7 cellular contexts compared by ENCODE assay signal in the genomic region with DNA sequence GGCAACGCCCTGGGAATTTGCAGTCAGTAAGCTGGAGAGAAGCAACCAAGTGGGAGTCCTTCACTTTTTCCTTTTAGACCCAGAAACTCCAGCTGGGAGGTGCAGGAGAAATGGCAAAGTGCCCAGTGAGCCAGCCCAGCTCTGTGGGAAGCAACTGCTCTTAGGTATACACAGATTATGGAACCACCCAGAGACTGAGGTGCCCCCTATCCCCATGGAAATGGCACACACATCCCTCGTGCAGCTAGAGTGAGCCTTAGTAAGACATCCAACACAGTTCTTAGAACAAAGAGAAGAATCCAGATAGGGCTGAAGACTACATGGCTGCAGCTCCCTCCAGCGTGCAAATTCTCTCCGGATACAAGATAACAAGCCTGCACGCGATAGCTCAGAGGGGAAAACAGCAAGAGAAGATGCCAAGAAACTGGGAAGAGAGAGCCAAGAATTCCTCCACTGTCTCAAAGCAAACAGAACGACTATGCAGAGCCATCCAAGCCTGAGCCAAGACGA. TPM values are rescaled to one million over a fixed set of nuclear protein-coding genes. Genes with fewer than 3 reads are reported as not detected.
DNase-seq lines count a peak whose midpoint lies in the region; ATAC-seq, FAIRE-seq and TF ChIP-seq lines count a peak whose summit lies in the region.

No MANE protein-coding gene starts in this region.

- H2AK5ac ChIP-seq in IMR-90 (ENCODE audit: low read depth, low read length) = peak overlapping the region; percentile 80; the same call in 1 of the 2 replicates

- TF ChIP-seq CTCF in IMR-90 (conservative IDR thresholded peaks at IDR 0.05; ENCODE audit: low read depth, low read length) (peak; percentile 40), body of pancreas (IDR thresholded peaks at IDR 0.05) (peak in 1 of 7 experiments; percentile 7), kidney (IDR thresholded peaks at IDR 0.05; ENCODE audit: borderline replicate concordance, extremely low read depth, insufficient read depth) (no peak)

- H4K8ac ChIP-seq in IMR-90 (ENCODE audit: low read depth in 2 of 2, low read length in 2 of 2) = peak overlapping the region in 1 of 2 experiments; percentile 63; a peak in 1 of 4 replicates

- H3K36me3 Mint-ChIP-seq in activated T-helper 2 cell treated with anti-CD3 and anti-CD28 coated beads, Interferon-gamma antibody, Interleukin-2, Interleukin-4, amounts not matched to agents 10 μg/mL and 5 μg/mL and 100 μg/mL, durations not matched to agents 14 hours and 24 hours and 36 hours (ENCODE audit: low read depth) = peaks cover 45% of the 10 kb centered on the region

- BruUV-seq in IMR-90 (replicated peaks; lab: Mats Ljungman, UMichigan) = no TSS peak

- H3K4me3 ChIP-seq in IMR-90 (ENCODE audit: insufficient read depth, low read depth, low read length) (no peak overlapping the region), body of pancreas (no peak overlapping the region), kidney (ENCODE audit: low read length in 2 of 2) (no peak overlapping the region)

- in situ Hi-C loops in IMR-90 (cut with MboI; ENCODE audit: low sequenced_read_pairs) = no loop called here

- H4K5ac ChIP-seq in IMR-90 (ENCODE audit: low read depth, low read length) = no peak overlapping the region; the same call in 1 of the 2 replicates

- TF ChIP-seq RAD21 in IMR-90 (IDR thresholded peaks at IDR 0.05; ENCODE audit: low read length) = peak; percentile 44

- peak overlapping the region; percentile 31 for H2AK9ac ChIP-seq in IMR-90 (replicated peaks; ENCODE audit: low read depth, low read length, poor library complexity)

- WGBS in IMR-90 (ENCODE audit: extremely low coverage in 2 of 2, insufficient read length in 1 of 2), 2 experiments = 0% methylated on average over 1 of the region's 8 CpGs; no CpG with 5 or more reads in 1 of the 2 experiments
- WGBS in body of pancreas, 2 donors = 6 to 11% methylated on average over 5 to 8 of the region's 8 CpGs

- H3K27me3 Mint-ChIP-seq in activated T-helper 2 cell treated with anti-CD3 and anti-CD28 coated beads, Interferon-gamma antibody, Interleukin-2, Interleukin-4, amounts not matched to agents 10 μg/mL and 5 μg/mL and 100 μg/mL, durations not matched to agents 14 hours and 24 hours and 36 hours (ENCODE audit: low read depth) = no peaks in the 10 kb centered on the region

- POLR2A ChIA-PET in IMR-90 (lab: Charles Lee; ENCODE audit: unreplicated experiment) = no interaction called here

- intact Hi-C loops in IMR-90 (cut with micrococcal nuclease) = loop anchor here (2.0 to 5.0 kb wide), 2 partner anchors 51 to 76 kb away; a partner anchor contains a TSS
- intact Hi-C loops in body of pancreas (cut with DNase I) = no loop called here
- intact Hi-C loops in kidney (cut with DNase I) = no loop called here
- intact Hi-C loops in activated T-helper 2 cell treated with anti-CD3 and anti-CD28 coated beads, Interferon-gamma antibody, Interleukin-2, Interleukin-4, amounts not matched to agents 10 μg/mL and 5 μg/mL and 100 μg/mL, durations not matched to agents 14 hours and 24 hours and 36 hours (cut with micrococcal nuclease) = no loop called here

- H3K9ac ChIP-seq in IMR-90 (ENCODE audit: low read depth, low read length) (peak overlapping the region; percentile 8; the same call in 1 of the 2 replicates), kidney (ENCODE audit: low read length in 2 of 2) (no peak overlapping the region)

- H3K56ac ChIP-seq in IMR-90 (ENCODE audit: extremely low read depth, insufficient read depth, low read length) = peak overlapping the region; percentile 47; the same call in 1 of the 2 replicates

- dilution Hi-C loops in IMR-90 (cut with HindIII; ENCODE audit: low sequenced_read_pairs, unreplicated experiment) = no loop called here

- FAIRE-seq in kidney (lab: Jason Lieb, UNC) = peak; percentile 58

- H3K9me3 ChIP-seq in IMR-90 (ENCODE audit: control insufficient read depth, insufficient read depth, low read length) (no peaks in the 10 kb centered on the region), body of pancreas (no peaks in the 10 kb centered on the region), kidney (ENCODE audit: control insufficient read depth in 1 of 2, low read length in 2 of 2) (no peaks in the 10 kb centered on the region)

- H3K36me3 ChIP-seq in IMR-90 (ENCODE audit: control insufficient read depth, insufficient read depth, low read length) (peaks cover 1% of the 10 kb centered on the region; the same call in 1 of the 2 replicates), body of pancreas (replicated peaks in 1 of 2; ENCODE audit: insufficient read depth in 1 of 2, low read depth in 2 of 2) (no peaks in the 10 kb centered on the region), kidney (ENCODE audit: control insufficient read depth in 1 of 2, insufficient read depth in 2 of 2, low read length in 2 of 2) (peaks cover 0 to 3% of the 10 kb centered on the region in 2 donors)

- H3K27me3 ChIP-seq in IMR-90 (ENCODE audit: control insufficient read depth, insufficient read depth, low read length) = no peaks in the 10 kb centered on the region
- H3K27me3 ChIP-seq in body of pancreas = no peaks in the 10 kb centered on the region

- peak overlapping the region; percentile 35 for H3K4me2 ChIP-seq in IMR-90 (ENCODE audit: low read depth, low read length)

- H2BK20ac ChIP-seq in IMR-90 (ENCODE audit: low read depth, low read length) = peak overlapping the region; percentile 43; the same call in 1 of the 2 replicates

- H2AFZ ChIP-seq in IMR-90 (replicated peaks; ENCODE audit: low read length, poor library complexity) = no peak overlapping the region

- peak overlapping the region; percentile 66 for H3K23ac ChIP-seq in IMR-90 (ENCODE audit: low read depth, low read length)

- peak overlapping the region; percentile 16; the same call in 1 of the 2 replicates for H2BK120ac ChIP-seq in IMR-90 (ENCODE audit: low read depth, low read length)

- CTCF ChIA-PET in IMR-90 (lab: Yijun Ruan, JAX) = interaction anchor here (1.3 to 1.7 kb wide), 2 partner anchors 10 to 20 kb away, joined by 3 to 4 read pairs; no protein-coding TSS in a partner anchor

- H3K4me1 ChIP-seq in IMR-90 (ENCODE audit: control insufficient read depth, insufficient read depth, low read length) (peaks cover 15% of the 10 kb centered on the region), body of pancreas (peaks cover 42% of the 10 kb centered on the region), kidney (ENCODE audit: control insufficient read depth in 1 of 2, insufficient read depth in 1 of 2, low read depth in 1 of 2, low read length in 2 of 2) (peaks cover 4 to 20% of the 10 kb centered on the region in 2 donors)

- H3K9me3 Mint-ChIP-seq in activated T-helper 2 cell treated with anti-CD3 and anti-CD28 coated beads, Interferon-gamma antibody, Interleukin-2, Interleukin-4, amounts not matched to agents 10 μg/mL and 5 μg/mL and 100 μg/mL, durations not matched to agents 14 hours and 24 hours and 36 hours = no peaks in the 10 kb centered on the region

- peak overlapping the region; percentile 87 for H3K4ac ChIP-seq in IMR-90 (ENCODE audit: low read depth, low read length)

- TF ChIP-seq POLR2A in IMR-90 (IDR thresholded peaks at IDR 0.05; ENCODE audit: low read depth, low read length) = 0 out of 2 replicates have a peak, but pooled peaks have one; percentile 39
- no peak for TF ChIP-seq POLR2A in body of pancreas (IDR thresholded peaks at IDR 0.05)

- ATAC-seq in IMR-90 (ENCODE audit: low read depth) (peak; percentile 61), body of pancreas (peak; percentile 35)
- ATAC-seq in stimulated activated naive CD8-positive, alpha-beta T cell treated with anti-CD3 and anti-CD28 coated beads, Interleukin-15, Interleukin-2, amounts not matched to agents 100 U/mL and 50 U/mL, for 24 hours = no peak

- H3K27ac ChIP-seq in IMR-90 (ENCODE audit: insufficient read depth, low read length) (peak overlapping the region; percentile 72), body of pancreas (peak overlapping the region in 2 of 4 donors; percentile 36 to 41), kidney (ENCODE audit: low read depth in 2 of 2, low read length in 2 of 2) (no peak overlapping the region)

- no peak overlapping the region for H2BK5ac ChIP-seq in IMR-90 (ENCODE audit: low read depth, low read length, poor library complexity, severe bottlenecking)

- H2BK15ac ChIP-seq in IMR-90 (ENCODE audit: low read depth, low read length) = no peak overlapping the region; the same call in 2 of the 3 replicates

- H4K91ac ChIP-seq in IMR-90 (ENCODE audit: insufficient read depth, low read depth, low read length) = peak overlapping the region; percentile 66

- H3K79me1 ChIP-seq in IMR-90 (ENCODE audit: low read depth in 1 of 2, low read length in 2 of 2) = peaks cover 5 to 65% of the 10 kb centered on the region in 2 experiments; a peak in 3 of 4 replicates

- no peak overlapping the region; the same call in 1 of the 2 replicates for H3K18ac ChIP-seq in IMR-90 (ENCODE audit: low read depth, low read length)

- H3K9me1 ChIP-seq in IMR-90 (ENCODE audit: insufficient read depth, low read length) = peaks cover 7% of the 10 kb centered on the region

- peak overlapping the region; percentile 61; the same call in 1 of the 2 replicates for H3K14ac ChIP-seq in IMR-90 (replicated peaks; ENCODE audit: low read depth, low read length)

- DNase-seq in IMR-90 (peak; percentile 86), body of pancreas (peak in 3 of 4 donors; percentile 31 to 39 (median 38)), kidney (no peak), superior temporal gyrus (ENCODE audit: extremely low spot score) (peak; percentile 51), MV-4-11 (lab: John Stamatoyannopoulos, UW) (no peak)
- DNase-seq in stimulated activated naive CD8-positive, alpha-beta T cell treated with anti-CD3 and anti-CD28 coated beads, Interleukin-15, Interleukin-2, amounts not matched to agents 100 U/mL and 50 U/mL, for 24 hours = no peak
- no peak for DNase-seq in activated T-helper 2 cell treated with anti-CD3 and anti-CD28 coated beads, Interferon-gamma antibody, Interleukin-2, Interleukin-4, amounts not matched to agents 10 μg/mL and 5 μg/mL and 100 μg/mL, durations not matched to agents 14 hours and 24 hours and 36 hours (ENCODE audit: low spot score)

- no peak overlapping the region for H3K4me3 Mint-ChIP-seq in activated T-helper 2 cell treated with anti-CD3 and anti-CD28 coated beads, Interferon-gamma antibody, Interleukin-2, Interleukin-4, amounts not matched to agents 10 μg/mL and 5 μg/mL and 100 μg/mL, durations not matched to agents 14 hours and 24 hours and 36 hours (ENCODE audit: low read depth)

- H4K20me1 ChIP-seq in IMR-90 (ENCODE audit: insufficient read depth, low read length) = peaks cover 43% of the 10 kb centered on the region

- H3K4me1 Mint-ChIP-seq in activated T-helper 2 cell treated with anti-CD3 and anti-CD28 coated beads, Interferon-gamma antibody, Interleukin-2, Interleukin-4, amounts not matched to agents 10 μg/mL and 5 μg/mL and 100 μg/mL, durations not matched to agents 14 hours and 24 hours and 36 hours (ENCODE audit: low read depth) = peaks cover 21% of the 10 kb centered on the region

- H3K27ac Mint-ChIP-seq in activated T-helper 2 cell treated with anti-CD3 and anti-CD28 coated beads, Interferon-gamma antibody, Interleukin-2, Interleukin-4, amounts not matched to agents 10 μg/mL and 5 μg/mL and 100 μg/mL, durations not matched to agents 14 hours and 24 hours and 36 hours = no peak overlapping the region

RNA-seq across cellular contexts. Expression of a gene that starts 26.6 kb away (rescaled TPM):
- total RNA-seq in IMR-90 (2012; rRNA removed) (31.9 and 33.3 TPM in 2 replicates), body of pancreas (100 to 1,000 TPM in 1 of 2 donors, 10 to 100 TPM in 1; 51.6 to 105 TPM), kidney (85.3 TPM)
- polyA plus RNA-seq in IMR-90 (2012; rRNA removed) (50.2 and 61.9 TPM in 2 replicates), kidney (ENCODE audit: insufficient read depth, low read depth, low replicate concordance) (46.6 TPM)
- 39.9 and 45.4 TPM in 2 replicates for polyA plus RNA-seq in IMR-90 (2012; cell fraction: cytosol; rRNA removed)
- polyA plus RNA-seq in IMR-90 (2012; cell fraction: nucleus; rRNA removed; ENCODE audit: low replicate concordance) = 55.8 and 105 TPM in 2 replicates
- total RNA-seq in activated T-helper 2 cell treated with anti-CD3 and anti-CD28 coated beads, Interferon-gamma antibody, Interleukin-2, Interleukin-4, amounts not matched to agents 10 μg/mL and 5 μg/mL and 100 μg/mL, durations not matched to agents 14 hours and 24 hours and 36 hours = 150 and 151 TPM in 2 replicates

RNA-seq across cellular contexts. Expression of a gene that starts 51.2 kb away (rescaled TPM):
- total RNA-seq in IMR-90 (2012; rRNA removed) (8.4 and 10.8 TPM in 2 replicates), body of pancreas (10 to 100 TPM; 27.8 to 36.3 TPM), kidney (74.7 TPM)
- polyA plus RNA-seq in IMR-90 (2012; rRNA removed) (9.7 and 10.1 TPM in 2 replicates), kidney (ENCODE audit: insufficient read depth, low read depth, low replicate concordance) (14.0 TPM)
- polyA plus RNA-seq in IMR-90 (2012; cell fraction: cytosol; rRNA removed) = 6.1 and 12.5 TPM in 2 replicates
- 12.6 and 20.9 TPM in 2 replicates for polyA plus RNA-seq in IMR-90 (2012; cell fraction: nucleus; rRNA removed; ENCODE audit: low replicate concordance)
- total RNA-seq in activated T-helper 2 cell treated with anti-CD3 and anti-CD28 coated beads, Interferon-gamma antibody, Interleukin-2, Interleukin-4, amounts not matched to agents 10 μg/mL and 5 μg/mL and 100 μg/mL, durations not matched to agents 14 hours and 24 hours and 36 hours = 58.2 and 58.4 TPM in 2 replicates

Comparison
In these comparisons a context has a peak if more than half of its experiments do, and no peak if none do; other contexts are left out.
1. DNase-seq: peak in IMR-90 (single experiment), body of pancreas (3 of 4) and superior temporal gyrus (single experiment); none in kidney (single experiment), stimulated activated naive CD8-positive, alpha-beta T cell treated with anti-CD3 and anti-CD28 coated beads, Interleukin-15, Interleukin-2, amounts not matched to agents 100 U/mL and 50 U/mL, for 24 hours (single experiment), MV-4-11 (single experiment) and activated T-helper 2 cell treated with anti-CD3 and anti-CD28 coated beads, Interferon-gamma antibody, Interleukin-2, Interleukin-4, amounts not matched to agents 10 μg/mL and 5 μg/mL and 100 μg/mL, durations not matched to agents 14 hours and 24 hours and 36 hours (single experiment).